In the genomic region with DNA sequence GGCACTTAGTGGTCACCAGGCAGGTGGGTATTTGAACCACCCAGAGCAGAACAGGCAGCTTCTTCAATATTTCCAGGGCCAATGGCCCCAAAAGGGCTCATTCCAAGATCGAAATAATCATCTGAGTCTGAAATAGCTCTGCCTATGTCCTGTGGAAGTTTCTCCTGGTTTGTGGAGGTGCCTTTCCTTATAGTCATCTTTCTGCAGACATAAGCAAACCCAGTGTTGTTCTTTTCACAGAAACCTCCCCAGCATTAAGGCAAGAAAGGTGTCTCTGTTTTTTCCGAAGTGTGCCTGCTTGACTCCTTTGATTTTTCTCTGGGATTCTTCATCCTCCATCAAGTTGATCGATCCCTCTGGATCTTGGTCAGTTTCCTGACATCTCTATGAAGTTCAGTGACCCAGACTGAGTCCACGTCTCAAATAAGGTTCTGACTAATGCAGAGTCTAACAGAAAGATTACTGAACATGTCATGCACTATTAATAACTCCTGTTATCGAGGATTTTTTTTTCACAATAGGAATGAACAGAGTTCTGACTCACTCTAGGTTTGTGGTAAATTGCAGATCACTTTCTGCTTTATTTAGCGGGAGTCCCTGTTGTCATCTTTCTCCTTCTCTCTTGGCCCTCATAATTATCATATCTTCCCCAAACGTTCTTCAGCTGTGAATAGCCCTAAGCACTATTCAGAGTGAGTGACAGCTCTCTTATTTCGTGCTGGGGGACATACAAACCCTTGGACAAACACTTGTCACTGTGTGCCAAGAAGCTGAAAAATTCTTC, we compare ENCODE assay signal across 1 cellular context.
TF ChIP-seq lines count a peak whose summit lies in the region.

No MANE protein-coding gene starts in this region.

TF ChIP-seq in K562, 482 proteins besides CTCF, POLR2A, EP300 and RAD21 (continued from another document and continues in another):
- TF ChIP-seq UBTF (IDR thresholded peaks at IDR 0.05; ENCODE audit: borderline replicate concordance in 1 of 2, low read depth in 2 of 2, low read length in 2 of 2) (no peak), ATF7 (IDR thresholded peaks at IDR 0.05) (peak; percentile 48; the same call in 1 of the 2 replicates), ZNF436 (CRISPR knock-in tag; IDR thresholded peaks at IDR 0.05) (no peak), BRF1 (IDR thresholded peaks at IDR 0.05; ENCODE audit: borderline replicate concordance, extremely low read depth, insufficient read length) (no peak), SRF (CRISPR knock-in tag; IDR thresholded peaks at IDR 0.05) (no peak), RHOXF2B (CRISPR knock-in tag; conservative IDR thresholded peaks at IDR 0.05) (no peak), ZNF512 (tag; IDR thresholded peaks at IDR 0.05) (no peak), SRSF7 (optimal IDR thresholded peaks at IDR 0.05; ENCODE audit: low read depth, low read length) (no peak), FOXA3 (CRISPR knock-in tag; conservative IDR thresholded peaks at IDR 0.05 in 1 of 2, IDR thresholded peaks at IDR 0.05 in 1 of 2) (no peak), ZNF212 (CRISPR knock-in tag; IDR thresholded peaks at IDR 0.05) (no peak), ZBTB49 (CRISPR knock-in tag; IDR thresholded peaks at IDR 0.05; ENCODE audit: borderline replicate concordance) (no peak), ARID2 (IDR thresholded peaks at IDR 0.05) (no peak), HDAC6 (IDR thresholded peaks at IDR 0.05; ENCODE audit: low read depth, low read length) (no peak), GMEB1 (CRISPR knock-in tag; IDR thresholded peaks at IDR 0.05) (no peak), ZNF79 (CRISPR knock-in tag; IDR thresholded peaks at IDR 0.05; ENCODE audit: low read depth) (no peak), RBFOX2 (IDR thresholded peaks at IDR 0.05; ENCODE audit: low read depth, low read length) (no peak), ZBTB1 (CRISPR knock-in tag; IDR thresholded peaks at IDR 0.05; ENCODE audit: borderline replicate concordance, low read depth) (no peak), PYGO2 (tag; IDR thresholded peaks at IDR 0.05) (no peak), ZNF282 (CRISPR knock-in tag; IDR thresholded peaks at IDR 0.05) (no peak), BCOR (IDR thresholded peaks at IDR 0.05) (no peak), THRB (CRISPR knock-in tag; conservative IDR thresholded peaks at IDR 0.05) (no peak), BDP1 (IDR thresholded peaks at IDR 0.05; ENCODE audit: insufficient read depth, insufficient read length) (no peak), SMAD4 (CRISPR knock-in tag; conservative IDR thresholded peaks at IDR 0.05) (0 out of 2 replicates have a peak, but pooled peaks have one; percentile 23), GTF2E2 (tag; IDR thresholded peaks at IDR 0.05) (no peak), MNT (conservative IDR thresholded peaks at IDR 0.05) (no peak), RBM14 (IDR thresholded peaks at IDR 0.05; ENCODE audit: borderline replicate concordance, insufficient read depth, low read depth, low read length) (no peak)
- TF ChIP-seq, protein P1, sequence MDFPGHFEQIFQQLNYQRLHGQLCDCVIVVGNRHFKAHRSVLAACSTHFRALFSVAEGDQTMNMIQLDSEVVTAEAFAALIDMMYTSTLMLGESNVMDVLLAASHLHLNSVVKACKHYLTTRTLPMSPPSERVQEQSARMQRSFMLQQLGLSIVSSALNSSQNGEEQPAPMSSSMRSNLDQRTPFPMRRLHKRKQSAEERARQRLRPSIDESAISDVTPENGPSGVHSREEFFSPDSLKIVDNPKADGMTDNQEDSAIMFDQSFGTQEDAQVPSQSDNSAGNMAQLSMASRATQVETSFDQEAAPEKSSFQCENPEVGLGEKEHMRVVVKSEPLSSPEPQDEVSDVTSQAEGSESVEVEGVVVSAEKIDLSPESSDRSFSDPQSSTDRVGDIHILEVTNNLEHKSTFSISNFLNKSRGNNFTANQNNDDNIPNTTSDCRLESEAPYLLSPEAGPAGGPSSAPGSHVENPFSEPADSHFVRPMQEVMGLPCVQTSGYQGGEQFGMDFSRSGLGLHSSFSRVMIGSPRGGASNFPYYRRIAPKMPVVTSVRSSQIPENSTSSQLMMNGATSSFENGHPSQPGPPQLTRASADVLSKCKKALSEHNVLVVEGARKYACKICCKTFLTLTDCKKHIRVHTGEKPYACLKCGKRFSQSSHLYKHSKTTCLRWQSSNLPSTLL (IDR thresholded peaks at IDR 0.05) = no peak
- TF ChIP-seq, protein P2, sequence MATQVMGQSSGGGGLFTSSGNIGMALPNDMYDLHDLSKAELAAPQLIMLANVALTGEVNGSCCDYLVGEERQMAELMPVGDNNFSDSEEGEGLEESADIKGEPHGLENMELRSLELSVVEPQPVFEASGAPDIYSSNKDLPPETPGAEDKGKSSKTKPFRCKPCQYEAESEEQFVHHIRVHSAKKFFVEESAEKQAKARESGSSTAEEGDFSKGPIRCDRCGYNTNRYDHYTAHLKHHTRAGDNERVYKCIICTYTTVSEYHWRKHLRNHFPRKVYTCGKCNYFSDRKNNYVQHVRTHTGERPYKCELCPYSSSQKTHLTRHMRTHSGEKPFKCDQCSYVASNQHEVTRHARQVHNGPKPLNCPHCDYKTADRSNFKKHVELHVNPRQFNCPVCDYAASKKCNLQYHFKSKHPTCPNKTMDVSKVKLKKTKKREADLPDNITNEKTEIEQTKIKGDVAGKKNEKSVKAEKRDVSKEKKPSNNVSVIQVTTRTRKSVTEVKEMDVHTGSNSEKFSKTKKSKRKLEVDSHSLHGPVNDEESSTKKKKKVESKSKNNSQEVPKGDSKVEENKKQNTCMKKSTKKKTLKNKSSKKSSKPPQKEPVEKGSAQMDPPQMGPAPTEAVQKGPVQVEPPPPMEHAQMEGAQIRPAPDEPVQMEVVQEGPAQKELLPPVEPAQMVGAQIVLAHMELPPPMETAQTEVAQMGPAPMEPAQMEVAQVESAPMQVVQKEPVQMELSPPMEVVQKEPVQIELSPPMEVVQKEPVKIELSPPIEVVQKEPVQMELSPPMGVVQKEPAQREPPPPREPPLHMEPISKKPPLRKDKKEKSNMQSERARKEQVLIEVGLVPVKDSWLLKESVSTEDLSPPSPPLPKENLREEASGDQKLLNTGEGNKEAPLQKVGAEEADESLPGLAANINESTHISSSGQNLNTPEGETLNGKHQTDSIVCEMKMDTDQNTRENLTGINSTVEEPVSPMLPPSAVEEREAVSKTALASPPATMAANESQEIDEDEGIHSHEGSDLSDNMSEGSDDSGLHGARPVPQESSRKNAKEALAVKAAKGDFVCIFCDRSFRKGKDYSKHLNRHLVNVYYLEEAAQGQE (CRISPR knock-in tag; IDR thresholded peaks at IDR 0.05; ENCODE audit: low read depth) = no peak
